In genomic region chr12:131905640-131906091, GRCh38 we compare ENCODE assay signal across 14 cellular contexts.
"Had no signal": no experiment of that assay in that cellular context is flagged by ENCODE, and none has a peak within 500 bp of the region (broad histone marks: within the 10 kb centered on the region; RNA-seq: fewer than 3 reads in every experiment).

No MANE protein-coding gene starts in this region.

- H3K36me3 Mint-ChIP-seq: naive B cell had no signal

- H3K4me3 Mint-ChIP-seq: activated B cell treated with CpG ODN at 0.5 μM for 24 hours; activated naive CD4-positive, alpha-beta T cell treated with anti-CD3 and anti-CD28 coated beads, Interleukin-2, amount 10 ng/mL, durations not matched to agents 7 days and 5 days; naive B cell had no signal

- H3K9me3 Mint-ChIP-seq: activated B cell treated with CpG ODN at 0.5 μM for 24 hours; activated naive CD4-positive, alpha-beta T cell treated with anti-CD3 and anti-CD28 coated beads, Interleukin-2, amount 10 ng/mL, durations not matched to agents 7 days and 5 days; activated T-helper 2 cell treated with anti-CD3 and anti-CD28 coated beads, Interferon-gamma antibody, Interleukin-2, Interleukin-4, amounts not matched to agents 10 μg/mL and 5 μg/mL and 100 μg/mL, durations not matched to agents 14 hours and 24 hours and 36 hours; naive B cell had no signal

- H3K27me3 ChIP-seq: neutrophil, tibial nerve, vagina had no signal

- DNase-seq: activated B cell treated with CpG ODN at 0.5 μM for 24 hours; activated CD4-positive, alpha-beta T cell treated with anti-CD3 and anti-CD28 coated beads for 48 hours; activated naive CD4-positive, alpha-beta T cell treated with anti-CD3 and anti-CD28 coated beads, Interleukin-2, amount 10 ng/mL, durations not matched to agents 7 days and 5 days; islet precursor cell; mammary epithelial cell; naive B cell; stimulated activated CD4-positive, alpha-beta T cell treated with anti-CD3 and anti-CD28 coated beads, Interleukin-2, amount 100 ng/mL, for 48 hours; stimulated activated naive CD4-positive, alpha-beta T cell; T-helper 2 cell had no signal

- ATAC-seq: esophagus mucosa had no signal

- H3K27ac ChIP-seq: neutrophil, tibial nerve, vagina had no signal

- H3K4me1 Mint-ChIP-seq: activated B cell treated with CpG ODN at 0.5 μM for 24 hours had no signal

- H3K4me3 ChIP-seq: tibial nerve, vagina had no signal

- H3K27me3 Mint-ChIP-seq: activated B cell treated with CpG ODN at 0.5 μM for 24 hours; activated naive CD4-positive, alpha-beta T cell treated with anti-CD3 and anti-CD28 coated beads, Interleukin-2, amount 10 ng/mL, durations not matched to agents 7 days and 5 days; naive B cell had no signal

- H3K9me3 ChIP-seq: neutrophil, tibial nerve, vagina had no signal

- H3K27ac Mint-ChIP-seq: activated B cell treated with CpG ODN at 0.5 μM for 24 hours; activated naive CD4-positive, alpha-beta T cell treated with anti-CD3 and anti-CD28 coated beads, Interleukin-2, amount 10 ng/mL, durations not matched to agents 7 days and 5 days; activated T-helper 2 cell treated with anti-CD3 and anti-CD28 coated beads, Interferon-gamma antibody, Interleukin-2, Interleukin-4, amounts not matched to agents 10 μg/mL and 5 μg/mL and 100 μg/mL, durations not matched to agents 14 hours and 24 hours and 36 hours had no signal
